ENCODE assay signal across 1 cellular context in the genomic region with DNA sequence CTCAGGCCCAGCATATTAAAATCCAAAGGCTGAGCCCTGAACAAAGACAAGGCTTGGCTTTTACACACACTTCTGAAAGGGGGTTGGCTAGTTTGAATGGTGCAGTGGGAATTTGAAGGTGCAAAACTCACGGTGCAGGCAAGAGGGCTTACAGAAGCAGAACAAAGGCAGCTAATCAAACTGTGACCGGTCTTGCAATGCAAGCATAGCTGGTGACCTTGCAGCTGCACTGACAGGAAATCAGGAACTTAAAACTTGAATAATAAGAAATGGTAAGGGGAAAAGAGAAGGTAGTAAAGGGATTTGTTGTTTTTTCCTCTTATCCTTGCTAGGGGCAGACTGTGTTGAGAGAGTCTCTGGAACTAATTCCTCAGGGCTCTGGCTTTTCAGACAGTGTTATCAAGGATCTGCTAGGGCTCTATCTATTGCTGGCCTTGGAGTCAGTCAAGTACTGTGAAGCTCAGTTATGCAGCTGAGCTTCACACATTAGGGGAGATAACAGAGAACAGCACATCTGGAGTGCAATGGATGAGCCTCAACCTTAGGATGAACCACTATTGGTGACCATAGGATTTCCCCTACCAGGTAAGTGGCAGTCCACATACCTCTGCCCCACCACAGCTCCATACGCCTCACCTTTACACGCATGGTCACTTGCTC.
TF ChIP-seq lines count a peak whose summit lies in the region.

No MANE protein-coding gene starts in this region.

TF ChIP-seq in HEK293, 187 proteins besides CTCF, POLR2A, EP300 and RAD21 (continued from another document):
- no peak for TF ChIP-seq REST (tag by site-specific recombination; IDR thresholded peaks at IDR 0.05)
- TF ChIP-seq ZNF792 (tag by site-specific recombination; IDR thresholded peaks at IDR 0.05): no peak
- TF ChIP-seq ZNF791 (tag by site-specific recombination; IDR thresholded peaks at IDR 0.05): no peak
- no peak for TF ChIP-seq MYNN (tag by site-specific recombination; IDR thresholded peaks at IDR 0.05; ENCODE audit: borderline replicate concordance)
- TF ChIP-seq KLF8 (tag by site-specific recombination; IDR thresholded peaks at IDR 0.05): no peak
- TF ChIP-seq, protein P1, sequence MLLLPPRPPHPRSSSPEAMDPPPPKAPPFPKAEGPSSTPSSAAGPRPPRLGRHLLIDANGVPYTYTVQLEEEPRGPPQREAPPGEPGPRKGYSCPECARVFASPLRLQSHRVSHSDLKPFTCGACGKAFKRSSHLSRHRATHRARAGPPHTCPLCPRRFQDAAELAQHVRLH (tag by site-specific recombination; IDR thresholded peaks at IDR 0.05): no peak
- TF ChIP-seq SETDB1 (IDR thresholded peaks at IDR 0.05; ENCODE audit: insufficient read length, low read length): peak; percentile 33
- no peak for TF ChIP-seq ZNF433 (tag by site-specific recombination; IDR thresholded peaks at IDR 0.05; ENCODE audit: low read depth)
- TF ChIP-seq ZNF610 (tag by site-specific recombination; IDR thresholded peaks at IDR 0.05; ENCODE audit: borderline replicate concordance): no peak
- TF ChIP-seq ZNF121 (tag by site-specific recombination; IDR thresholded peaks at IDR 0.05): no peak
- TF ChIP-seq TRIM28 (IDR thresholded peaks at IDR 0.05; ENCODE audit: borderline replicate concordance, low read length): 0 out of 2 replicates have a peak, but pooled peaks have one; percentile 32
- TF ChIP-seq PRDM4 (tag by site-specific recombination; IDR thresholded peaks at IDR 0.05): no peak
- TF ChIP-seq, protein P2, sequence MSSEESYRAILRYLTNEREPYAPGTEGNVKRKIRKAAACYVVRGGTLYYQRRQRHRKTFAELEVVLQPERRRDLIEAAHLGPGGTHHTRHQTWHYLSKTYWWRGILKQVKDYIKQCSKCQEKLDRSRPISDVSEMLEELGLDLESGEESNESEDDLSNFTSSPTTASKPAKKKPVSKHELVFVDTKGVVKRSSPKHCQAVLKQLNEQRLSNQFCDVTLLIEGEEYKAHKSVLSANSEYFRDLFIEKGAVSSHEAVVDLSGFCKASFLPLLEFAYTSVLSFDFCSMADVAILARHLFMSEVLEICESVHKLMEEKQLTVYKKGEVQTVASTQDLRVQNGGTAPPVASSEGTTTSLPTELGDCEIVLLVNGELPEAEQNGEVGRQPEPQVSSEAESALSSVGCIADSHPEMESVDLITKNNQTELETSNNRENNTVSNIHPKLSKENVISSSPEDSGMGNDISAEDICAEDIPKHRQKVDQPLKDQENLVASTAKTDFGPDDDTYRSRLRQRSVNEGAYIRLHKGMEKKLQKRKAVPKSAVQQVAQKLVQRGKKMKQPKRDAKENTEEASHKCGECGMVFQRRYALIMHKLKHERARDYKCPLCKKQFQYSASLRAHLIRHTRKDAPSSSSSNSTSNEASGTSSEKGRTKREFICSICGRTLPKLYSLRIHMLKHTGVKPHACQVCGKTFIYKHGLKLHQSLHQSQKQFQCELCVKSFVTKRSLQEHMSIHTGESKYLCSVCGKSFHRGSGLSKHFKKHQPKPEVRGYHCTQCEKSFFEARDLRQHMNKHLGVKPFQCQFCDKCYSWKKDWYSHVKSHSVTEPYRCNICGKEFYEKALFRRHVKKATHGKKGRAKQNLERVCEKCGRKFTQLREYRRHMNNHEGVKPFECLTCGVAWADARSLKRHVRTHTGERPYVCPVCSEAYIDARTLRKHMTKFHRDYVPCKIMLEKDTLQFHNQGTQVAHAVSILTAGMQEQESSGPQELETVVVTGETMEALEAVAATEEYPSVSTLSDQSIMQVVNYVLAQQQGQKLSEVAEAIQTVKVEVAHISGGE (tag by site-specific recombination; conservative IDR thresholded peaks at IDR 0.05; ENCODE audit: low read depth): no peak
- no peak for TF ChIP-seq PRDM1 (tag by site-specific recombination; IDR thresholded peaks at IDR 0.05)
- no peak for TF ChIP-seq KLF1 (tag by site-specific recombination; IDR thresholded peaks at IDR 0.05)
